In genomic region chr2:216188268-216188850, GRCh38 we compare ENCODE assay signal across 13 cellular contexts.
DNase-seq lines count a peak whose midpoint lies in the region; ATAC-seq and TF ChIP-seq lines count a peak whose summit lies in the region.
"Had no signal": no experiment of that assay in that cellular context is flagged by ENCODE, and none has a peak within 500 bp of the region (broad histone marks: within the 10 kb centered on the region; RNA-seq: fewer than 3 reads in every experiment).

No MANE protein-coding gene starts in this region.

- peaks cover 32% of the 10 kb centered on the region for H3K4me1 ChIP-seq in testis

- H3K4me3 Mint-ChIP-seq in activated CD8-positive, alpha-beta T cell treated with anti-CD3 and anti-CD28 coated beads for 36 hours, result no peak overlapping the region
- H3K4me3 Mint-ChIP-seq in activated CD8-positive, alpha-beta T cell treated with anti-CD3 and anti-CD28 coated beads, Interleukin-2, amount 10 ng/mL, durations not matched to agents 7 days and 5 days, result no peak overlapping the region
- H3K4me3 Mint-ChIP-seq in activated T-helper 1 cell treated with anti-CD3 and anti-CD28 coated beads, Interleukin-12 subunit alpha, Interleukin-12 subunit beta, Interleukin-2, Interleukin-4 antibody, amounts not matched to agents 30 ng/mL and 10 ng/mL and 1 ng/mL, durations not matched to agents 14 hours and 24 hours and 36 hours, result no peak overlapping the region
- H3K4me3 Mint-ChIP-seq in immature natural killer cell, result peak overlapping the region in 1 of 5 donors; percentile 3

- TF ChIP-seq POLR2A in testis (IDR thresholded peaks at IDR 0.05), result no peak

- CTCF ChIA-PET in activated CD8-positive, alpha-beta T cell treated with anti-CD3 and anti-CD28 coated beads for 36 hours (lab: Charles Lee), result interaction anchor here (1.4 to 1.5 kb wide), 2 partner anchors 10 to 78 kb away, joined by 3 to 5 read pairs; no protein-coding TSS in a partner anchor
- CTCF ChIA-PET in activated CD8-positive, alpha-beta T cell treated with anti-CD3 and anti-CD28 coated beads, Interleukin-2, amount 10 ng/mL, durations not matched to agents 7 days and 5 days (lab: Charles Lee), result interaction anchor here (0.6 to 1.1 kb wide), 4 partner anchors 10 to 45 kb away, joined by 3 to 4 read pairs (median 3); no protein-coding TSS in a partner anchor

- no peaks in the 10 kb centered on the region for H3K27me3 ChIP-seq in testis

- no peaks in the 10 kb centered on the region for H3K36me3 ChIP-seq in testis (ENCODE audit: low read depth, missing control alignments)

- 37 to 54% methylated on average over 3 of the region's 3 CpGs for WGBS in testis, 2 donors

- no peak for TF ChIP-seq CTCF in activated CD8-positive, alpha-beta T cell treated with anti-CD3 and anti-CD28 coated beads for 36 hours (IDR thresholded peaks at IDR 0.05)
- no peak for TF ChIP-seq CTCF in testis (IDR thresholded peaks at IDR 0.05)

- no peak for ATAC-seq in activated CD8-positive, alpha-beta T cell treated with anti-CD3 and anti-CD28 coated beads for 36 hours
- ATAC-seq in activated CD8-positive, alpha-beta T cell treated with anti-CD3 and anti-CD28 coated beads, Interleukin-2, amount 10 ng/mL, durations not matched to agents 7 days and 5 days, result no peak
- ATAC-seq in HG02763 (IDR thresholded peaks at IDR 0.05; ENCODE audit: unreplicated experiment), result no peak
- ATAC-seq: left colon, Right ventricle myocardium inferior had no signal

- no peaks in the 10 kb centered on the region for H3K9me3 Mint-ChIP-seq in activated CD8-positive, alpha-beta T cell treated with anti-CD3 and anti-CD28 coated beads for 36 hours
- no peaks in the 10 kb centered on the region for H3K9me3 Mint-ChIP-seq in activated CD8-positive, alpha-beta T cell treated with anti-CD3 and anti-CD28 coated beads, Interleukin-2, amount 10 ng/mL, durations not matched to agents 7 days and 5 days (ENCODE audit: insufficient read depth)
- no peaks in the 10 kb centered on the region for H3K9me3 Mint-ChIP-seq in activated T-helper 1 cell treated with anti-CD3 and anti-CD28 coated beads, Interleukin-12 subunit alpha, Interleukin-12 subunit beta, Interleukin-2, Interleukin-4 antibody, amounts not matched to agents 30 ng/mL and 10 ng/mL and 1 ng/mL, durations not matched to agents 14 hours and 24 hours and 36 hours
- H3K9me3 Mint-ChIP-seq in immature natural killer cell, result no peaks in the 10 kb centered on the region

- POLR2A ChIA-PET in activated CD8-positive, alpha-beta T cell treated with anti-CD3 and anti-CD28 coated beads for 36 hours (lab: Charles Lee), result interaction anchor here (0.8 to 1.2 kb wide), 4 partner anchors 11 to 50 kb away, joined by 3 to 4 read pairs (median 3); no protein-coding TSS in a partner anchor
- POLR2A ChIA-PET in activated CD8-positive, alpha-beta T cell treated with anti-CD3 and anti-CD28 coated beads, Interleukin-2, amount 10 ng/mL, durations not matched to agents 7 days and 5 days (lab: Charles Lee), result no interaction called here

- peaks cover 57% of the 10 kb centered on the region for H3K36me3 Mint-ChIP-seq in activated CD8-positive, alpha-beta T cell treated with anti-CD3 and anti-CD28 coated beads for 36 hours (ENCODE audit: low read depth)
- peaks cover 62% of the 10 kb centered on the region for H3K36me3 Mint-ChIP-seq in activated CD8-positive, alpha-beta T cell treated with anti-CD3 and anti-CD28 coated beads, Interleukin-2, amount 10 ng/mL, durations not matched to agents 7 days and 5 days (ENCODE audit: low read depth)
- H3K36me3 Mint-ChIP-seq in activated T-helper 1 cell treated with anti-CD3 and anti-CD28 coated beads, Interleukin-12 subunit alpha, Interleukin-12 subunit beta, Interleukin-2, Interleukin-4 antibody, amounts not matched to agents 30 ng/mL and 10 ng/mL and 1 ng/mL, durations not matched to agents 14 hours and 24 hours and 36 hours (ENCODE audit: low read depth), result peaks cover 44% of the 10 kb centered on the region
- peaks cover 6 to 29% (median 16%) of the 10 kb centered on the region in 3 donors for H3K36me3 Mint-ChIP-seq in immature natural killer cell

- H3K27me3 Mint-ChIP-seq in activated CD8-positive, alpha-beta T cell treated with anti-CD3 and anti-CD28 coated beads for 36 hours, result no peaks in the 10 kb centered on the region
- no peaks in the 10 kb centered on the region for H3K27me3 Mint-ChIP-seq in activated CD8-positive, alpha-beta T cell treated with anti-CD3 and anti-CD28 coated beads, Interleukin-2, amount 10 ng/mL, durations not matched to agents 7 days and 5 days (ENCODE audit: low read depth)
- H3K27me3 Mint-ChIP-seq in activated T-helper 1 cell treated with anti-CD3 and anti-CD28 coated beads, Interleukin-12 subunit alpha, Interleukin-12 subunit beta, Interleukin-2, Interleukin-4 antibody, amounts not matched to agents 30 ng/mL and 10 ng/mL and 1 ng/mL, durations not matched to agents 14 hours and 24 hours and 36 hours (ENCODE audit: insufficient read depth), result no peaks in the 10 kb centered on the region
- peaks cover 0 to 4% (median 3%) of the 10 kb centered on the region in 3 donors for H3K27me3 Mint-ChIP-seq in immature natural killer cell (ENCODE audit: low read depth in 3 of 3)

- H3K27ac Mint-ChIP-seq in activated CD8-positive, alpha-beta T cell treated with anti-CD3 and anti-CD28 coated beads for 36 hours, result peak overlapping the region; percentile 64
- no peak overlapping the region for H3K27ac Mint-ChIP-seq in activated CD8-positive, alpha-beta T cell treated with anti-CD3 and anti-CD28 coated beads, Interleukin-2, amount 10 ng/mL, durations not matched to agents 7 days and 5 days
- H3K27ac Mint-ChIP-seq in activated T-helper 1 cell treated with anti-CD3 and anti-CD28 coated beads, Interleukin-12 subunit alpha, Interleukin-12 subunit beta, Interleukin-2, Interleukin-4 antibody, amounts not matched to agents 30 ng/mL and 10 ng/mL and 1 ng/mL, durations not matched to agents 14 hours and 24 hours and 36 hours, result peak overlapping the region; percentile 35
- H3K27ac Mint-ChIP-seq in immature natural killer cell, result peak overlapping the region in 5 of 6 donors; percentile 3 to 69 (median 23)

- no peak overlapping the region for H3K4me3 ChIP-seq in testis

- intact Hi-C loops in activated CD8-positive, alpha-beta T cell treated with anti-CD3 and anti-CD28 coated beads for 36 hours (cut with micrococcal nuclease), result no loop called here
- intact Hi-C loops in activated T-helper 1 cell treated with anti-CD3 and anti-CD28 coated beads, Interleukin-12 subunit alpha, Interleukin-12 subunit beta, Interleukin-2, Interleukin-4 antibody, amounts not matched to agents 30 ng/mL and 10 ng/mL and 1 ng/mL, durations not matched to agents 14 hours and 24 hours and 36 hours (cut with micrococcal nuclease), result no loop called here
- intact Hi-C loops in testis (cut with DNase I; ENCODE audit: low total_unique reads), result no loop called here

- H3K27ac ChIP-seq in testis, result peak overlapping the region; percentile 39 to 40

- H3K4me1 Mint-ChIP-seq in activated CD8-positive, alpha-beta T cell treated with anti-CD3 and anti-CD28 coated beads for 36 hours (ENCODE audit: low read depth), result peaks cover 64% of the 10 kb centered on the region
- peaks cover 47% of the 10 kb centered on the region for H3K4me1 Mint-ChIP-seq in activated CD8-positive, alpha-beta T cell treated with anti-CD3 and anti-CD28 coated beads, Interleukin-2, amount 10 ng/mL, durations not matched to agents 7 days and 5 days (ENCODE audit: low read depth)
- peaks cover 72% of the 10 kb centered on the region for H3K4me1 Mint-ChIP-seq in activated T-helper 1 cell treated with anti-CD3 and anti-CD28 coated beads, Interleukin-12 subunit alpha, Interleukin-12 subunit beta, Interleukin-2, Interleukin-4 antibody, amounts not matched to agents 30 ng/mL and 10 ng/mL and 1 ng/mL, durations not matched to agents 14 hours and 24 hours and 36 hours (ENCODE audit: low read depth)
- H3K4me1 Mint-ChIP-seq in immature natural killer cell, result peaks cover 50 to 83% of the 10 kb centered on the region in 2 donors

- DNase-seq in activated CD8-positive, alpha-beta T cell treated with anti-CD3 and anti-CD28 coated beads for 36 hours, result no peak
- DNase-seq in activated CD8-positive, alpha-beta T cell treated with anti-CD3 and anti-CD28 coated beads, Interleukin-2, amount 10 ng/mL, durations not matched to agents 7 days and 5 days, result no peak
- no peak for DNase-seq in activated T-helper 1 cell treated with anti-CD3 and anti-CD28 coated beads, Interleukin-12 subunit alpha, Interleukin-12 subunit beta, Interleukin-2, Interleukin-4 antibody, amounts not matched to agents 30 ng/mL and 10 ng/mL and 1 ng/mL, durations not matched to agents 14 hours and 24 hours and 36 hours (ENCODE audit: low spot score)
- DNase-seq in immature natural killer cell (no peak), testis (no peak), NCI-H774 (lab: John Stamatoyannopoulos, UW) (no peak)
- no peak for DNase-seq in effector CD4-positive, alpha-beta T cell
- DNase-seq: activated CD4-positive, alpha-beta T cell treated with anti-CD3 and anti-CD28 coated beads, Interleukin-2, amount 50 U/mL, for 48 hours; aorta; left colon; NCI-H226 had no signal

- no peaks in the 10 kb centered on the region for H3K9me3 ChIP-seq in testis
